ENCODE assay signal across 10 cellular contexts in genomic region chr4:169293343-169294176, GRCh38. TPM values are rescaled to one million over a fixed set of nuclear protein-coding genes. Genes with fewer than 3 reads are reported as not detected.
DNase-seq lines count a peak whose midpoint lies in the region; ATAC-seq and TF ChIP-seq lines count a peak whose summit lies in the region.
"Had no signal": no experiment of that assay in that cellular context is flagged by ENCODE, and none has a peak within 500 bp of the region (broad histone marks: within the 10 kb centered on the region; RNA-seq: fewer than 3 reads in every experiment).

No MANE protein-coding gene starts in this region.

- H2AFZ ChIP-seq in GM23338 (peak overlapping the region; percentile 53; the same call in 1 of the 2 replicates), neuronal stem cell (ENCODE audit: low read length) (no peak overlapping the region)

- no peaks in the 10 kb centered on the region for H3K9me2 ChIP-seq in GM23338 (ENCODE audit: insufficient read depth)

- DNase-seq in GM23338 (ENCODE audit: low spot score): no peak
- DNase-seq in lower lobe of right lung: peak; percentile 54
- no peak for DNase-seq in middle frontal gyrus (ENCODE audit: extremely low spot score, low spot score)
- DNase-seq in HFFc6: no peak
- DNase-seq in omental fat pad (ENCODE audit: low spot score): no peak
- no peak for DNase-seq in neuronal stem cell (ENCODE audit: low spot score)

- H3K27me3 Mint-ChIP-seq in GM23338 (ENCODE audit: insufficient read depth, low read depth, poor library complexity): peaks cover 2% of the 10 kb centered on the region
- no peaks in the 10 kb centered on the region; the same call in 1 of the 2 replicates for H3K27me3 Mint-ChIP-seq in HFFc6 (ENCODE audit: insufficient read depth)

- no peak overlapping the region for H4K91ac ChIP-seq in neuronal stem cell (ENCODE audit: low read depth, low read length, poor library complexity)

- H2AK5ac ChIP-seq in neuronal stem cell (ENCODE audit: low read depth, low read length): no peak overlapping the region

- no peak overlapping the region for H3K9ac ChIP-seq in neuronal stem cell (ENCODE audit: low read depth, low read length, poor library complexity)
- H3K9ac ChIP-seq: KMS-11 had no signal

- H3K27me3 ChIP-seq in GM23338 (ENCODE audit: insufficient read depth): no peaks in the 10 kb centered on the region
- H3K27me3 ChIP-seq in lower lobe of right lung (ENCODE audit: low read depth): no peaks in the 10 kb centered on the region
- no peaks in the 10 kb centered on the region for H3K27me3 ChIP-seq in neuronal stem cell (ENCODE audit: control insufficient read depth in 3 of 3, insufficient read depth in 3 of 3, low read depth in 1 of 3, low read length in 3 of 3)

- H3K79me1 ChIP-seq in neuronal stem cell (ENCODE audit: low read depth, low read length): no peaks in the 10 kb centered on the region

- no peak overlapping the region for H2BK120ac ChIP-seq in neuronal stem cell (ENCODE audit: low read depth, low read length)

- H3K23ac ChIP-seq in neuronal stem cell (ENCODE audit: low read depth, low read length, poor library complexity): no peak overlapping the region

- H3K4me3 Mint-ChIP-seq in GM23338 (no peak overlapping the region), HFFc6 (no peak overlapping the region)

- no peak overlapping the region for H2BK12ac ChIP-seq in neuronal stem cell (ENCODE audit: low read length)

- H3K79me2 ChIP-seq in GM23338 (replicated peaks; ENCODE audit: insufficient read depth): no peaks in the 10 kb centered on the region

- H3K18ac ChIP-seq in neuronal stem cell (ENCODE audit: low read length): no peak overlapping the region

- H3K4me1 ChIP-seq in GM23338 (ENCODE audit: insufficient read depth) (no peaks in the 10 kb centered on the region), lower lobe of right lung (no peaks in the 10 kb centered on the region), neuronal stem cell (ENCODE audit: control insufficient read depth in 2 of 2, insufficient read depth in 1 of 2, low read depth in 1 of 2, low read length in 2 of 2) (no peaks in the 10 kb centered on the region)

- H3K9me3 ChIP-seq in lower lobe of right lung: no peaks in the 10 kb centered on the region
- peaks cover 0 to 7% of the 10 kb centered on the region in 2 donors for H3K9me3 ChIP-seq in neuronal stem cell (replicated peaks in 1 of 2; ENCODE audit: control insufficient read depth in 2 of 2, insufficient read depth in 1 of 2, low read depth in 1 of 2, low read length in 2 of 2)

- H3K36me3 Mint-ChIP-seq in GM23338 (ENCODE audit: low read depth) (no peaks in the 10 kb centered on the region), HFFc6 (ENCODE audit: low read depth) (no peaks in the 10 kb centered on the region; the same call in 1 of the 2 replicates)

- no peak overlapping the region for H4K8ac ChIP-seq in neuronal stem cell (ENCODE audit: low read depth, low read length)

- H3K14ac ChIP-seq in neuronal stem cell (ENCODE audit: low read length): no peak overlapping the region

- H3K4me1 Mint-ChIP-seq in GM23338 (no peaks in the 10 kb centered on the region), HFFc6 (ENCODE audit: low read depth) (no peaks in the 10 kb centered on the region)

- H3K4me3 ChIP-seq in GM23338 (no peak overlapping the region), lower lobe of right lung (no peak overlapping the region), neuronal stem cell (ENCODE audit: low read length in 2 of 2) (no peak overlapping the region)

- intact Hi-C loops in lower lobe of right lung (cut with DNase I): no loop called here

- no peaks in the 10 kb centered on the region for H4K20me1 ChIP-seq in GM23338 (replicated peaks; ENCODE audit: insufficient read depth)

- H3K9me3 Mint-ChIP-seq in GM23338: no peaks in the 10 kb centered on the region
- no peaks in the 10 kb centered on the region for H3K9me3 Mint-ChIP-seq in HFFc6

- H3K36me3 ChIP-seq in GM23338 (ENCODE audit: insufficient read depth): no peaks in the 10 kb centered on the region
- no peaks in the 10 kb centered on the region for H3K36me3 ChIP-seq in lower lobe of right lung
- H3K36me3 ChIP-seq in neuronal stem cell (replicated peaks in 1 of 2; ENCODE audit: control insufficient read depth in 2 of 2, insufficient read depth in 2 of 2, low read length in 2 of 2): no peaks in the 10 kb centered on the region

- no peak for TF ChIP-seq CTCF in GM23338 (conservative IDR thresholded peaks at IDR 0.05; ENCODE audit: low read depth in 2 of 2)
- no peak for TF ChIP-seq CTCF in lower lobe of right lung (IDR thresholded peaks at IDR 0.05)
- TF ChIP-seq CTCF in HFFc6 (IDR thresholded peaks at IDR 0.05): no peak
- no peak for TF ChIP-seq CTCF in omental fat pad (IDR thresholded peaks at IDR 0.05)

- WGBS in neuronal stem cell (ENCODE audit: extremely low coverage in 2 of 2, insufficient read length in 2 of 2, insufficient replicate concordance in 1 of 2), 2 donors: no CpG with 5 or more reads among the region's 6 CpGs

- H3K4me2 ChIP-seq in GM23338 (no peak overlapping the region), neuronal stem cell (ENCODE audit: insufficient read depth, low read length, poor library complexity, severe bottlenecking) (no peak overlapping the region)
- H3K4me2 ChIP-seq: KMS-11 had no signal

- no peak overlapping the region for H2BK15ac ChIP-seq in neuronal stem cell (ENCODE audit: low read length)

- no peak overlapping the region for H3K27ac Mint-ChIP-seq in GM23338
- H3K27ac Mint-ChIP-seq in HFFc6: no peak overlapping the region

- peak; percentile 79 for ATAC-seq in GM18858 (IDR thresholded peaks at IDR 0.05; ENCODE audit: unreplicated experiment)
- ATAC-seq in GM23338: no peak
- ATAC-seq in HG03520 (IDR thresholded peaks at IDR 0.05; ENCODE audit: unreplicated experiment): peak; percentile 70
- peak; percentile 65 to 66 for ATAC-seq in lower lobe of right lung
- no peak for ATAC-seq in omental fat pad (ENCODE audit: low FRiP score)
- ATAC-seq: left colon had no signal

- H2BK5ac ChIP-seq in neuronal stem cell (ENCODE audit: low read length): no peak overlapping the region

- H3K27ac ChIP-seq in GM23338 (ENCODE audit: low read depth) (no peak overlapping the region), lower lobe of right lung (no peak overlapping the region), neuronal stem cell (replicated peaks; ENCODE audit: low read length) (no peak overlapping the region)
- H3K27ac ChIP-seq: KMS-11 had no signal

- no peak overlapping the region for H3K4ac ChIP-seq in neuronal stem cell (ENCODE audit: low read length)

- H3F3A ChIP-seq in GM23338 (replicated peaks; ENCODE audit: low read depth): no peaks in the 10 kb centered on the region

TF ChIP-seq in GM23338, 12 proteins besides CTCF, POLR2A, EP300 and RAD21 (continues in another document):
- TF ChIP-seq CREB1 (CRISPR knock-in tag; IDR thresholded peaks at IDR 0.05; ENCODE audit: low read depth) (no peak), STAT1 (IDR thresholded peaks at IDR 0.05; ENCODE audit: unreplicated experiment) (no peak), POLR2AphosphoS5 (IDR thresholded peaks at IDR 0.05; ENCODE audit: low read depth) (no peak), JUNB (IDR thresholded peaks at IDR 0.05; ENCODE audit: unreplicated experiment) (no peak)
- TF ChIP-seq, protein P1, sequence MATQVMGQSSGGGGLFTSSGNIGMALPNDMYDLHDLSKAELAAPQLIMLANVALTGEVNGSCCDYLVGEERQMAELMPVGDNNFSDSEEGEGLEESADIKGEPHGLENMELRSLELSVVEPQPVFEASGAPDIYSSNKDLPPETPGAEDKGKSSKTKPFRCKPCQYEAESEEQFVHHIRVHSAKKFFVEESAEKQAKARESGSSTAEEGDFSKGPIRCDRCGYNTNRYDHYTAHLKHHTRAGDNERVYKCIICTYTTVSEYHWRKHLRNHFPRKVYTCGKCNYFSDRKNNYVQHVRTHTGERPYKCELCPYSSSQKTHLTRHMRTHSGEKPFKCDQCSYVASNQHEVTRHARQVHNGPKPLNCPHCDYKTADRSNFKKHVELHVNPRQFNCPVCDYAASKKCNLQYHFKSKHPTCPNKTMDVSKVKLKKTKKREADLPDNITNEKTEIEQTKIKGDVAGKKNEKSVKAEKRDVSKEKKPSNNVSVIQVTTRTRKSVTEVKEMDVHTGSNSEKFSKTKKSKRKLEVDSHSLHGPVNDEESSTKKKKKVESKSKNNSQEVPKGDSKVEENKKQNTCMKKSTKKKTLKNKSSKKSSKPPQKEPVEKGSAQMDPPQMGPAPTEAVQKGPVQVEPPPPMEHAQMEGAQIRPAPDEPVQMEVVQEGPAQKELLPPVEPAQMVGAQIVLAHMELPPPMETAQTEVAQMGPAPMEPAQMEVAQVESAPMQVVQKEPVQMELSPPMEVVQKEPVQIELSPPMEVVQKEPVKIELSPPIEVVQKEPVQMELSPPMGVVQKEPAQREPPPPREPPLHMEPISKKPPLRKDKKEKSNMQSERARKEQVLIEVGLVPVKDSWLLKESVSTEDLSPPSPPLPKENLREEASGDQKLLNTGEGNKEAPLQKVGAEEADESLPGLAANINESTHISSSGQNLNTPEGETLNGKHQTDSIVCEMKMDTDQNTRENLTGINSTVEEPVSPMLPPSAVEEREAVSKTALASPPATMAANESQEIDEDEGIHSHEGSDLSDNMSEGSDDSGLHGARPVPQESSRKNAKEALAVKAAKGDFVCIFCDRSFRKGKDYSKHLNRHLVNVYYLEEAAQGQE (IDR thresholded peaks at IDR 0.05; ENCODE audit: unreplicated experiment): no peak

RNA-seq across cellular contexts. Expression of gene SH3RF1, which starts 22.8 kb away (rescaled TPM):
- total RNA-seq in GM23338 (2014; rRNA removed; shearing (Covaris generic)): 12.4 and 22.9 TPM in 2 replicates
- 6.2 and 7.8 TPM in 2 replicates for polyA plus RNA-seq in GM23338 (2016; fragmentation: Nextera tagmentation; extraction: Ambion mirVana)
- total RNA-seq in lower lobe of right lung (34.2 TPM), omental fat pad (10 to 100 TPM; 15.9 to 28.5 (median 23.5) TPM)
- 10 to 100 TPM; 54.5 to 67.1 (median 57.1) TPM for total RNA-seq in HFFc6 (2021; fragmentation: NEBNext Ultra II Directional; extraction: Animal tissue kit (Norgen Biotek cat#: 25700))
- polyA plus RNA-seq in neuronal stem cell (2013, experiment 1 of 2): 17.9 TPM
- polyA plus RNA-seq in neuronal stem cell (2013, experiment 2 of 2): 18.0 TPM

Comparison
In these comparisons a context has a peak if more than half of its experiments do, and no peak if none do; other contexts are left out.
1. ATAC-seq: peak in GM18858 (single experiment), HG03520 (single experiment) and lower lobe of right lung (2 of 2); none in GM23338 (single experiment) and omental fat pad (single experiment).